Comparison of ENCODE assay signal across 1 cellular context in genomic region chr9:32581512-32582143, GRCh38.
TF ChIP-seq lines count a peak whose summit lies in the region.

No MANE protein-coding gene starts in this region.

TF ChIP-seq in GM23338, 12 proteins besides CTCF, POLR2A, EP300 and RAD21 (continued from another document):
- TF ChIP-seq ZNF462 (CRISPR knock-in tag; IDR thresholded peaks at IDR 0.05) (no peak), EZH2 (IDR thresholded peaks at IDR 0.05; ENCODE audit: low read depth, unreplicated experiment) (no peak), REST (IDR thresholded peaks at IDR 0.05; ENCODE audit: unreplicated experiment) (no peak)
